Comparison of ENCODE assay signal across 16 cellular contexts in the genomic region with DNA sequence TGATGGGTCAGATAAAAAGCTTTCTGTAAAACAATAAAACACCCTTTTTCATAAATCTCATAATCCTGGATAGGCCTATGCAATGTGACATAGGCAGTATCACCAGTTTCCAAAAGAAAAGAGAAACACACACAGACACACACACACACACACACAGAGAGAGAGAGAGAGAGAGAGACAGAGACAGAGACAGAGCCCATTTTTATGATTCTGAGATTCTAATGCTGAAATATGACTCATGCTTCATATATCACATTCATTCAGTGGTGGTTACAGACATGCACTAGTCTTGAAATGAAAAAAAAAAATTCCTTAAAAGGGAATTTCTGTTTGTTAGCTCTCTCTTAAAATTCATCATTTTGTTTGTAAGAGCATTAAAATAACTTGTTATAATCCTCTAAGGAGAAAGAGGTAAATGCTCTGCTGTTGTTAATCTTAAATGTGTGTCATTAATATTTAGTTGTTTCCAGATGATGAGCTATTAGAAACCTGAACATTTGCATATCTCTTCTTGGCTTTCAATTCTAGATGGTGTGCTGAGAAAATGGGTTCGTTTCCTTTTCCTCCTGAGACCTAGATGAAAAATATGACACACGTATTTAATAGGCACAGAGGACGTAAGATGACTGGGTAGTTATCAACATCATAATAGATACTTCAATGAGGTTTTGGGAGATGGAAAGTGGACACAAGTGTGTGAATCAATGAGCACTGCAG.
DNase-seq lines count a peak whose midpoint lies in the region; ATAC-seq, FAIRE-seq and TF ChIP-seq lines count a peak whose summit lies in the region.
"Had no signal": no experiment of that assay in that cellular context is flagged by ENCODE, and none has a peak within 500 bp of the region (broad histone marks: within the 10 kb centered on the region; RNA-seq: fewer than 3 reads in every experiment).

No MANE protein-coding gene starts in this region.

- no peak for TF ChIP-seq EP300 in GM12878 (IDR thresholded peaks at IDR 0.05; ENCODE audit: borderline replicate concordance in 1 of 2, control insufficient read depth in 1 of 2, low read depth in 2 of 2, low read length in 2 of 2)

- intact Hi-C loops in GM12878 (cut with micrococcal nuclease; ENCODE audit: unreplicated experiment), result no loop called here

- RAD21 ChIA-PET in GM12878 (lab: Charles Lee; ENCODE audit: unreplicated experiment), result interaction anchor here (0.9 kb wide), 1 partner anchor 18 kb away, joined by 3 read pairs; no protein-coding TSS in a partner anchor

- H2AK5ac ChIP-seq in trophoblast cell (ENCODE audit: low read length), result no peak overlapping the region

- no peak for TF ChIP-seq CTCF in GM12878 (IDR thresholded peaks at IDR 0.05 in 2 of 3, conservative IDR thresholded peaks at IDR 0.05 in 1 of 3; ENCODE audit: control insufficient read depth in 2 of 3, extremely low read depth in 1 of 3, insufficient read depth in 1 of 3, low read depth in 3 of 3, low read length in 3 of 3)
- no peak for TF ChIP-seq CTCF in neural progenitor cell (IDR thresholded peaks at IDR 0.05)

- DNase-seq in GM12878 (ENCODE audit: low read depth, low spot score) (no peak), neural progenitor cell (ENCODE audit: low spot score) (no peak), trophoblast cell (no peak), putamen (ENCODE audit: low spot score) (no peak), KBM-7 (no peak)
- DNase-seq: activated CD4-positive, alpha-beta T cell treated with anti-CD3 and anti-CD28 coated beads for 1 hour; activated T-cell treated with anti-CD3 and anti-CD28 coated beads, Interleukin-2, amount 50 U/mL, for 4 hours; body of pancreas; CD4-positive, CD25-positive, alpha-beta regulatory T cell; midbrain; NCI-H2171 treated with DMSO at 0.1 percent for 48 hours; retina; T-cell had no signal

- H4K8ac ChIP-seq in trophoblast cell (ENCODE audit: low read depth, low read length), result no peak overlapping the region

- H3K4me1 Mint-ChIP-seq in neural progenitor cell, result no peaks in the 10 kb centered on the region
- H3K4me1 Mint-ChIP-seq: CD4-positive, CD25-positive, alpha-beta regulatory T cell; T-cell had no signal

- POLR2A ChIA-PET in GM12878 (lab: Charles Lee), result no interaction called here

- H3K36me3 Mint-ChIP-seq in neural progenitor cell, result no peaks in the 10 kb centered on the region
- H3K36me3 Mint-ChIP-seq: CD4-positive, CD25-positive, alpha-beta regulatory T cell; T-cell had no signal

- ATAC-seq in GM18868 (IDR thresholded peaks at IDR 0.05; ENCODE audit: unreplicated experiment) (peak; percentile 60), HG03432 (IDR thresholded peaks at IDR 0.05; ENCODE audit: unreplicated experiment) (peak; percentile 53), GM12878 (peak; percentile 81), GM19328 (IDR thresholded peaks at IDR 0.05; ENCODE audit: unreplicated experiment) (no peak)
- ATAC-seq: activated T-cell treated with anti-CD3 and anti-CD28 coated beads, Interleukin-2, amount 50 U/mL, for 4 hours; body of pancreas; T-cell had no signal

- no peaks in the 10 kb centered on the region for H3K27me3 ChIP-seq in GM12878 (replicated peaks in 1 of 2; ENCODE audit: control insufficient read depth in 2 of 2, insufficient read depth in 2 of 2, low read length in 1 of 2)
- H3K27me3 ChIP-seq in neural progenitor cell, result no peaks in the 10 kb centered on the region
- H3K27me3 ChIP-seq in trophoblast cell (ENCODE audit: insufficient read depth, low read length), result no peaks in the 10 kb centered on the region
- H3K27me3 ChIP-seq: body of pancreas had no signal

- H3K9me3 Mint-ChIP-seq in neural progenitor cell, result no peaks in the 10 kb centered on the region

- CTCF ChIA-PET in GM12878 (lab: Yijun Ruan, JAX), result interaction anchor here (1.0 kb wide), 1 partner anchor 12 kb away, joined by 3 read pairs; no protein-coding TSS in a partner anchor

- H3K4me3 ChIP-seq in GM12878 (no peak overlapping the region), neural progenitor cell (no peak overlapping the region), trophoblast cell (ENCODE audit: low read depth, low read length) (no peak overlapping the region)
- H3K4me3 ChIP-seq: body of pancreas had no signal

- H4K91ac ChIP-seq in trophoblast cell (ENCODE audit: low read depth, low read length), result no peak overlapping the region

- WGBS in GM12878 (ENCODE audit: insufficient coverage, insufficient replicate concordance, low lambda C conversion rate, missing lambda C conversion rate), result 8% methylated on average over 3 of the region's 3 CpGs
- WGBS in trophoblast cell (ENCODE audit: extremely low coverage, insufficient coverage, insufficient read length), result no CpG with 5 or more reads among the region's 3 CpGs

- TF ChIP-seq POLR2A in GM12878 (IDR thresholded peaks at IDR 0.05; ENCODE audit: low read depth, low read length), result no peak

- no peaks in the 10 kb centered on the region for H3K79me1 ChIP-seq in trophoblast cell (ENCODE audit: low read length)

- no peak overlapping the region for H4K12ac ChIP-seq in trophoblast cell (ENCODE audit: low read depth, low read length)

- FAIRE-seq in GM12878 (lab: Jason Lieb, UNC), result no peak

- no peak overlapping the region for H2BK120ac ChIP-seq in trophoblast cell (ENCODE audit: insufficient read depth, low read length, poor library complexity)

- no peaks in the 10 kb centered on the region for H4K20me1 ChIP-seq in GM12878 (ENCODE audit: control insufficient read depth, insufficient read depth)
- no peaks in the 10 kb centered on the region for H4K20me1 ChIP-seq in neural progenitor cell (ENCODE audit: low read depth)

- H3K36me3 ChIP-seq in GM12878 (ENCODE audit: control insufficient read depth in 2 of 2, insufficient read depth in 2 of 2, low read length in 1 of 2), result no peaks in the 10 kb centered on the region
- no peaks in the 10 kb centered on the region for H3K36me3 ChIP-seq in neural progenitor cell
- H3K36me3 ChIP-seq in trophoblast cell (ENCODE audit: control insufficient read depth in 1 of 2, insufficient read depth in 2 of 2, low read length in 2 of 2), result no peaks in the 10 kb centered on the region

- no peak overlapping the region for H3K23ac ChIP-seq in trophoblast cell (ENCODE audit: low read length)

- H3K9ac ChIP-seq in GM12878 (ENCODE audit: control insufficient read depth, insufficient read depth, low read length) (no peak overlapping the region), neural progenitor cell (no peak overlapping the region), trophoblast cell (ENCODE audit: low read length) (no peak overlapping the region)

- H3K79me2 ChIP-seq in GM12878 (ENCODE audit: control insufficient read depth, insufficient read depth, low read length), result no peaks in the 10 kb centered on the region
- H3K79me2 ChIP-seq in neural progenitor cell (ENCODE audit: low read depth), result no peaks in the 10 kb centered on the region
- H3K79me2 ChIP-seq in trophoblast cell (ENCODE audit: control insufficient read depth, insufficient read depth, low read length, poor library complexity), result no peaks in the 10 kb centered on the region

- in situ Hi-C loops in GM12878 (cut with MboI), result no loop called here
- in situ Hi-C loops in KBM-7 (cut with MboI; ENCODE audit: low pct_unique_long_range_greater_than_20kb, low sequenced_read_pairs), result no loop called here

- no peak overlapping the region for H3K27ac Mint-ChIP-seq in neural progenitor cell
- H3K27ac Mint-ChIP-seq: CD4-positive, CD25-positive, alpha-beta regulatory T cell; T-cell had no signal

- no peaks in the 10 kb centered on the region for H3K4me1 ChIP-seq in GM12878 (ENCODE audit: control insufficient read depth, insufficient read depth, low read length)
- H3K4me1 ChIP-seq in neural progenitor cell, result no peaks in the 10 kb centered on the region
- no peaks in the 10 kb centered on the region for H3K4me1 ChIP-seq in trophoblast cell (ENCODE audit: control insufficient read depth in 1 of 2, insufficient read depth in 2 of 2, low read length in 2 of 2)

- no peak overlapping the region for H3K18ac ChIP-seq in trophoblast cell (ENCODE audit: low read length)

- H3K9me3 ChIP-seq in GM12878 (replicated peaks; ENCODE audit: control insufficient read depth, insufficient read depth, low read length) (no peaks in the 10 kb centered on the region), neural progenitor cell (ENCODE audit: low read depth) (no peaks in the 10 kb centered on the region), trophoblast cell (ENCODE audit: insufficient read depth, low read depth, low read length) (no peaks in the 10 kb centered on the region)
- H3K9me3 ChIP-seq: body of pancreas had no signal

- no peak overlapping the region for H2BK5ac ChIP-seq in trophoblast cell (ENCODE audit: low read depth, low read length, poor library complexity)

- H3K27me3 Mint-ChIP-seq in neural progenitor cell (ENCODE audit: insufficient read depth, low read depth), result no peaks in the 10 kb centered on the region
- H3K27me3 Mint-ChIP-seq: CD4-positive, CD25-positive, alpha-beta regulatory T cell; T-cell had no signal

- no peak overlapping the region for H3K14ac ChIP-seq in trophoblast cell (ENCODE audit: low read length)

- H2AFZ ChIP-seq in GM12878 (ENCODE audit: control insufficient read depth, low read depth, low read length) (no peak overlapping the region), neural progenitor cell (replicated peaks) (peak overlapping the region; percentile 55), trophoblast cell (ENCODE audit: insufficient read depth, low read length, poor library complexity) (no peak overlapping the region)

- SMC1A ChIA-PET in GM12878 (lab: Charles Lee; ENCODE audit: uncharacterized antibody, unreplicated experiment), result interaction anchor here (0.6 to 1.8 kb wide), 6 partner anchors 10 to 207 kb away, joined by 3 to 6 read pairs (median 3); no protein-coding TSS in a partner anchor

- TF ChIP-seq RAD21 in GM12878 (IDR thresholded peaks at IDR 0.05; ENCODE audit: insufficient read depth, low read depth, low read length), result no peak

- H3K4me3 Mint-ChIP-seq in neural progenitor cell, result no peak overlapping the region
- H3K4me3 Mint-ChIP-seq: activated T-cell treated with anti-CD3 and anti-CD28 coated beads, Interleukin-2, amount 50 U/mL, for 4 hours; CD4-positive, CD25-positive, alpha-beta regulatory T cell; T-cell had no signal

- no peak overlapping the region for H3K4me2 ChIP-seq in GM12878 (ENCODE audit: control insufficient read depth, insufficient read depth)
- no peak overlapping the region for H3K4me2 ChIP-seq in neural progenitor cell
- H3K4me2 ChIP-seq in trophoblast cell (ENCODE audit: low read length), result no peak overlapping the region

- no peak overlapping the region for H2BK12ac ChIP-seq in trophoblast cell (ENCODE audit: low read length)

- no peak overlapping the region for H3K4ac ChIP-seq in trophoblast cell (ENCODE audit: low read depth, low read length)

- no peak overlapping the region for H3K27ac ChIP-seq in GM12878 (ENCODE audit: control insufficient read depth, insufficient read depth)
- H3K27ac ChIP-seq in neural progenitor cell, result no peak overlapping the region
- H3K27ac ChIP-seq in trophoblast cell (ENCODE audit: low read depth, low read length), result no peak overlapping the region
- H3K27ac ChIP-seq: body of pancreas had no signal

- H3F3A ChIP-seq in neural progenitor cell (ENCODE audit: low read depth), result no peaks in the 10 kb centered on the region

- no TSS peak for BruUV-seq in GM12878 (replicated peaks; lab: Mats Ljungman, UMichigan)

TF ChIP-seq in GM12878, 131 proteins besides CTCF, POLR2A, EP300 and RAD21 (continues in another document):
- 0 out of 2 replicates have a peak, but pooled peaks have one; percentile 8 for TF ChIP-seq JUNB (IDR thresholded peaks at IDR 0.05)
- no peak for TF ChIP-seq EGR1 (IDR thresholded peaks at IDR 0.05; ENCODE audit: borderline replicate concordance in 1 of 2, low read depth in 2 of 2, low read length in 2 of 2)
